16 cellular contexts compared by ENCODE assay signal in the genomic region with DNA sequence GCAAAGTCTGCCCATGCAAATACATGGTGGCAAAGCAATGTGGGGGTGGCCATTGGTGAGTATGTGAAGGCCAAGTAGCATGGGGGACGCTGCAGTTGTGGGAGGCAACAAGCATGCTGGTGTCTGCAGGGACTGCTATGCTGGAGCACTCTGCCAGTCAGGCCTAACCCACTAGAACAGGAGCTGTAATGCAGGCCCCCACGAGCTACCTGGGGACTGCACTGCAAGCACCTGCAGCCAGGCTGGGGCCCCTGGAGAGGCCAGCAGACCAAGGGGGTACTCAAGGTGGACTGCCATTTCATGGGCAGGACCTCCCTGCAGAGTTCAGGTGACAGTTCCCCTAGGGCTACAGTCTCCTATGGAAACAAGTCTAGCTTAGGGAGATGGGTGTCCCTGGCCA.
"Had no signal": no experiment of that assay in that cellular context is flagged by ENCODE, and none has a peak within 500 bp of the region (broad histone marks: within the 10 kb centered on the region; RNA-seq: fewer than 3 reads in every experiment).

No MANE protein-coding gene starts in this region.

- H3K27me3 ChIP-seq: esophagus muscularis mucosa, gastrocnemius medialis, heart right ventricle, left lung, right atrium auricular region, tibial artery had no signal

- DNase-seq: effector memory CD8-positive, alpha-beta T cell; gastrocnemius medialis; heart right ventricle; hypothalamus; mesendoderm; naive B cell; stimulated activated CD4-positive, alpha-beta T cell treated with anti-CD3 and anti-CD28 coated beads, Interleukin-4, amount 100 ng/mL, for 1 hour; stimulated activated CD8-positive, alpha-beta memory T cell treated with anti-CD3 and anti-CD28 coated beads, Interleukin-4, amount 100 ng/mL, for 48 hours had no signal

- H3K36me3 ChIP-seq: esophagus muscularis mucosa, gastrocnemius medialis, heart right ventricle, left lung, right atrium auricular region, tibial artery had no signal

- H3K27ac ChIP-seq: epithelial cell of prostate, esophagus muscularis mucosa, gastrocnemius medialis, heart right ventricle, left lung, right atrium auricular region, tibial artery had no signal

- H3K4me3 ChIP-seq: esophagus muscularis mucosa, gastrocnemius medialis, heart right ventricle, left lung, lung, right atrium auricular region, smooth muscle cell, tibial artery had no signal

- H3K4me1 ChIP-seq: esophagus muscularis mucosa, gastrocnemius medialis, heart right ventricle, left lung, right atrium auricular region, tibial artery had no signal

- ATAC-seq: effector memory CD8-positive, alpha-beta T cell; gastrocnemius medialis; heart right ventricle; left lung; stimulated activated memory B cell treated with anti-CD40 and anti-IgM and Interleukin-4, amounts not matched to agents 10 μg/mL and 1 μg/mL and 100 μg/mL, for 72 hours had no signal

- H3K9me3 ChIP-seq: esophagus muscularis mucosa, gastrocnemius medialis had no signal
